Comparison of ENCODE assay signal across 18 cellular contexts in the genomic region with DNA sequence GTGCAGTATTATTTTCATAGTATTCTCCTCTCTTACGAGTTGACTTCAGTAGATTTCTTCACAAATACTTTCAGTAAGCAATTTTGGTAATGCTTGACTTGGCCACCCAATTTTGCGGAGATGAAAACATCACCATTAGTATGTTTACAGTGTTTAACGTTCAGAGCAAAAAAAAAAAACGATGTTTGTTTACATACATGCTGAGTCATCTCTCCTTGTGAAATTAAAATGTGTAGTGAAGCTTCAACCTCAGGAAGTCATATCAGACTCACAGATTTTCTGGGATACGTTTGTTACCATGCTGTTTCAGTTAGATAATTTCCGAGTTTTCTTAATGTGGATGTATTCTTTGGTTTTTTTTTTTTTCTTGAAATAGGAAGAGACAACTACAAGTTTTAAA.
"Had no signal": no experiment of that assay in that cellular context is flagged by ENCODE, and none has a peak within 500 bp of the region (broad histone marks: within the 10 kb centered on the region; RNA-seq: fewer than 3 reads in every experiment).

No MANE protein-coding gene starts in this region.

- FAIRE-seq: astrocyte, endothelial cell of umbilical vein, TTC549 had no signal

- H3K27me3 ChIP-seq: adrenal gland, tibial artery, vagina had no signal

- DNase-seq: activated CD4-positive, alpha-beta T cell treated with anti-CD3 and anti-CD28 coated beads, Interleukin-2, amount 50 U/mL, for 48 hours; activated gamma-delta T cell treated with Interleukin-2 at 50 U/mL for 16 hours; adrenal gland; effector CD8-positive, alpha-beta T cell; immature natural killer cell; mucosa of descending colon; naive B cell; retina; stimulated activated CD4-positive, alpha-beta T cell treated with anti-CD3 and anti-CD28 coated beads, Interleukin-12 subunit alpha, Interleukin-12 subunit beta, amount 100 ng/mL, for 4 hours; stimulated activated CD4-positive, alpha-beta T cell treated with anti-CD3 and anti-CD28 coated beads, Interleukin-1b, Interleukin-23, amount 100 ng/mL, for 48 hours; stimulated activated naive CD8-positive, alpha-beta T cell treated with anti-CD3 and anti-CD28 coated beads, Interleukin-15, Interleukin-2, amounts not matched to agents 100 U/mL and 50 U/mL, for 24 hours; substantia nigra; tibial artery had no signal

- H3K4me3 ChIP-seq: adrenal gland, esophagus muscularis mucosa, mucosa of descending colon, tibial artery, vagina had no signal

- H3K36me3 ChIP-seq: adrenal gland, esophagus muscularis mucosa, tibial artery, vagina had no signal
